Comparison of ENCODE assay signal across 1 cellular context in genomic region chr1:6260961-6261614, GRCh38.
TF ChIP-seq lines count a peak whose summit lies in the region.

TSS of gene GPR153 (minus strand) at chr1:6261098. CDS start at chr1:6254905, 6,193 bp downstream.

TF ChIP-seq in H1, 55 proteins besides CTCF, POLR2A, EP300 and RAD21:
- no peak for TF ChIP-seq POU5F1 (IDR thresholded peaks at IDR 0.05; ENCODE audit: low read depth, low read length)
- peak; percentile 23 for TF ChIP-seq KDM4A (IDR thresholded peaks at IDR 0.05; ENCODE audit: low read depth, low read length, severe bottlenecking)
- peak in 1 of 2 experiments; percentile 63; a peak in 2 of 4 replicates for TF ChIP-seq SIN3A (conservative IDR thresholded peaks at IDR 0.05 in 1 of 2, IDR thresholded peaks at IDR 0.05 in 1 of 2; ENCODE audit: low read depth in 1 of 2, low read length in 2 of 2)
- TF ChIP-seq, protein P1, sequence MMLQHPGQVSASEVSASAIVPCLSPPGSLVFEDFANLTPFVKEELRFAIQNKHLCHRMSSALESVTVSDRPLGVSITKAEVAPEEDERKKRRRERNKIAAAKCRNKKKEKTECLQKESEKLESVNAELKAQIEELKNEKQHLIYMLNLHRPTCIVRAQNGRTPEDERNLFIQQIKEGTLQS (IDR thresholded peaks at IDR 0.05; ENCODE audit: insufficient read depth, low read depth, low read length), result no peak
- peak; percentile 59; the same call in 1 of the 2 replicates for TF ChIP-seq EGR1 (IDR thresholded peaks at IDR 0.05; ENCODE audit: borderline replicate concordance, low read depth, low read length)
- TF ChIP-seq RBBP5 (IDR thresholded peaks at IDR 0.05; ENCODE audit: borderline replicate concordance, low read depth, low read length), result 0 out of 2 replicates have a peak, but pooled peaks have one; percentile 42
